In genomic region chr19:14116918-14117578, GRCh38 we compare ENCODE assay signal across 8 cellular contexts. TPM values are rescaled to one million over a fixed set of nuclear protein-coding genes. Genes with fewer than 3 reads are reported as not detected.
A peak's percentile ranks its signal among the peaks of the same experiment; 100 is the strongest.
DNase-seq lines count a peak whose midpoint lies in the region; ATAC-seq and TF ChIP-seq lines count a peak whose summit lies in the region.

No MANE protein-coding gene starts in this region.

- peaks cover 38% of the 10 kb centered on the region for H3K4me1 Mint-ChIP-seq in activated naive CD8-positive, alpha-beta T cell treated with anti-CD3 and anti-CD28 coated beads for 36 hours

- no peak for DNase-seq in activated naive CD8-positive, alpha-beta T cell treated with anti-CD3 and anti-CD28 coated beads for 36 hours
- no peak for DNase-seq in iPS DF 6.9 (ENCODE audit: low read depth, low spot score)
- DNase-seq in smooth muscle cell (lab: John Stamatoyannopoulos, UW; ENCODE audit: unreplicated experiment), result no peak
- DNase-seq in HPDE6-E6E7 (ENCODE audit: extremely low spot score), result no peak
- DNase-seq in GM20000 (ENCODE audit: low spot score), result no peak
- DNase-seq in hepatic stellate cell (ENCODE audit: low spot score), result no peak

- peaks cover 11% of the 10 kb centered on the region for H3F3A ChIP-seq in smooth muscle cell (ENCODE audit: low read depth)

- TF ChIP-seq CTCF in smooth muscle cell (IDR thresholded peaks at IDR 0.05; ENCODE audit: borderline replicate concordance, insufficient read depth, poor library complexity, severe bottlenecking) (no peak), GM20000 (IDR thresholded peaks at IDR 0.05; ENCODE audit: extremely low read depth, missing control alignments) (no peak)

- H3K4me2 ChIP-seq in smooth muscle cell, result peak overlapping the region; percentile 94

- H2AFZ ChIP-seq in smooth muscle cell (ENCODE audit: low read depth), result no peak overlapping the region

- WGBS in iPS DF 6.9 (ENCODE audit: insufficient coverage, insufficient read length), result no CpG with 5 or more reads among the region's 33 CpGs
- under 1% methylated on average over 18 of the region's 33 CpGs for WGBS in smooth muscle cell (ENCODE audit: low lambda C conversion rate)

- no peaks in the 10 kb centered on the region for H3K27me3 ChIP-seq in iPS DF 6.9 (ENCODE audit: control insufficient read depth, insufficient read depth, low read length)
- H3K27me3 ChIP-seq in smooth muscle cell (ENCODE audit: low read depth), result no peaks in the 10 kb centered on the region

- H3K9ac ChIP-seq in smooth muscle cell (ENCODE audit: low read depth), result peak overlapping the region; percentile 82

- H3K4me1 ChIP-seq in iPS DF 6.9 (ENCODE audit: control insufficient read depth, insufficient read depth, low read length) (peaks cover 7% of the 10 kb centered on the region), smooth muscle cell (ENCODE audit: low read depth) (peaks cover 27% of the 10 kb centered on the region)

- H3K27ac Mint-ChIP-seq in activated naive CD8-positive, alpha-beta T cell treated with anti-CD3 and anti-CD28 coated beads for 36 hours, result peak overlapping the region; percentile 7

- peak overlapping the region; percentile 87 for H3K4me3 Mint-ChIP-seq in activated naive CD8-positive, alpha-beta T cell treated with anti-CD3 and anti-CD28 coated beads for 36 hours

- no peak overlapping the region for H3K27ac ChIP-seq in iPS DF 6.9 (ENCODE audit: low read length)
- H3K27ac ChIP-seq in smooth muscle cell (ENCODE audit: low read depth), result no peak overlapping the region

- H3K79me2 ChIP-seq in smooth muscle cell (ENCODE audit: low read depth), result peaks cover 44% of the 10 kb centered on the region

- H3K36me3 Mint-ChIP-seq in activated naive CD8-positive, alpha-beta T cell treated with anti-CD3 and anti-CD28 coated beads for 36 hours, result no peaks in the 10 kb centered on the region

- H3K9me3 ChIP-seq in iPS DF 6.9 (ENCODE audit: control insufficient read depth, insufficient read depth, low read length) (no peaks in the 10 kb centered on the region), smooth muscle cell (replicated peaks; ENCODE audit: low read depth) (no peaks in the 10 kb centered on the region)

- no peaks in the 10 kb centered on the region for H3K9me3 Mint-ChIP-seq in activated naive CD8-positive, alpha-beta T cell treated with anti-CD3 and anti-CD28 coated beads for 36 hours

- ATAC-seq in GM19328 (IDR thresholded peaks at IDR 0.05; ENCODE audit: unreplicated experiment), result peak; percentile 3
- ATAC-seq in HG03565 (IDR thresholded peaks at IDR 0.05; ENCODE audit: unreplicated experiment), result peak; percentile 1

- 0 out of 2 replicates have a peak, but pooled peaks cover 2% of the 10 kb centered on the region for H3K36me3 ChIP-seq in iPS DF 6.9 (ENCODE audit: control insufficient read depth, insufficient read depth, low read length)
- no peaks in the 10 kb centered on the region for H3K36me3 ChIP-seq in smooth muscle cell (ENCODE audit: low read depth)

- peak overlapping the region; percentile 76; the same call in 1 of the 2 replicates for H3K4me3 ChIP-seq in iPS DF 6.9 (ENCODE audit: low read length)
- peak overlapping the region; percentile 77 for H3K4me3 ChIP-seq in smooth muscle cell

- peaks cover 43% of the 10 kb centered on the region for H4K20me1 ChIP-seq in smooth muscle cell (ENCODE audit: low read depth)

- H3K27me3 Mint-ChIP-seq in activated naive CD8-positive, alpha-beta T cell treated with anti-CD3 and anti-CD28 coated beads for 36 hours, result no peaks in the 10 kb centered on the region

RNA-seq across cellular contexts. Expression of gene PRKACA, which starts 0.5 kb away (rescaled TPM):
- total RNA-seq in activated naive CD8-positive, alpha-beta T cell treated with anti-CD3 and anti-CD28 coated beads for 36 hours, result 10 to 100 TPM; 54.3 to 56.0 TPM
- 20.7 and 30.3 TPM in 2 replicates for total RNA-seq in smooth muscle cell
- polyA plus RNA-seq in smooth muscle cell, result 11.1 and 14.4 TPM in 2 replicates

RNA-seq across cellular contexts. Expression of gene ASF1B, which starts 19.3 kb away (rescaled TPM):
- total RNA-seq in activated naive CD8-positive, alpha-beta T cell treated with anti-CD3 and anti-CD28 coated beads for 36 hours, result 10 to 100 TPM; 77.5 to 78.5 TPM
- 6.4 and 13.4 TPM in 2 replicates for total RNA-seq in smooth muscle cell
- 7.1 and 11.3 TPM in 2 replicates for polyA plus RNA-seq in smooth muscle cell

RNA-seq across cellular contexts. Expression of gene SAMD1, which starts 26.5 kb away (rescaled TPM):
- 10 to 100 TPM; 66.7 to 68.0 TPM for total RNA-seq in activated naive CD8-positive, alpha-beta T cell treated with anti-CD3 and anti-CD28 coated beads for 36 hours
- 35.0 and 46.7 TPM in 2 replicates for total RNA-seq in smooth muscle cell
- polyA plus RNA-seq in smooth muscle cell, result 71.3 and 84.1 TPM in 2 replicates

RNA-seq across cellular contexts. Expression of gene C19orf67, which starts 31.5 kb away (rescaled TPM):
- total RNA-seq in activated naive CD8-positive, alpha-beta T cell treated with anti-CD3 and anti-CD28 coated beads for 36 hours, result not detected
- total RNA-seq in smooth muscle cell, result not detected in 2 replicates
- 0.17 and 0.49 TPM in 2 replicates for polyA plus RNA-seq in smooth muscle cell

RNA-seq across cellular contexts. Expression of gene MISP3, which starts 44.5 kb away (rescaled TPM):
- under 1 TPM; 0.20 to 0.31 TPM for total RNA-seq in activated naive CD8-positive, alpha-beta T cell treated with anti-CD3 and anti-CD28 coated beads for 36 hours
- total RNA-seq in smooth muscle cell, result 2.4 TPM in 1 of 2 replicates, not detected in the other
- 0.61 and 2.0 TPM in 2 replicates for polyA plus RNA-seq in smooth muscle cell
